In genomic region chr9:91305596-91305995, GRCh38 we compare ENCODE assay signal across 11 cellular contexts.
"Had no signal": no experiment of that assay in that cellular context is flagged by ENCODE, and none has a peak within 500 bp of the region (broad histone marks: within the 10 kb centered on the region; RNA-seq: fewer than 3 reads in every experiment).

No MANE protein-coding gene starts in this region.

- H3K4me3 ChIP-seq: lower lobe of right lung, thoracic aorta had no signal

- DNase-seq: activated CD4-positive, alpha-beta memory T cell treated with anti-CD3 and anti-CD28 coated beads, Interleukin-2, amount 10 ng/mL, durations not matched to agents 7 days and 5 days; activated CD4-positive, alpha-beta T cell treated with anti-CD3 and anti-CD28 coated beads for 1 hour; activated T-cell treated with anti-CD3 and anti-CD28 coated beads, Interleukin-2, amount 50 U/mL, for 48 hours; hippocampal formation; lower lobe of right lung; stimulated activated CD4-positive, alpha-beta T cell treated with anti-CD3 and anti-CD28 coated beads, Interleukin-4, amount 100 ng/mL, for 1 hour; stimulated activated CD8-positive, alpha-beta memory T cell treated with anti-CD3 and anti-CD28 coated beads, Interleukin-4, amount 100 ng/mL, for 48 hours; T-helper 9 cell had no signal

- H3K9me3 ChIP-seq: lower lobe of right lung, thoracic aorta had no signal

- ATAC-seq: natural killer cell treated with Interleukin-12 subunit alpha and Interleukin-12 subunit beta and Interleukin-15 and Interleukin-18, amount 100 ng/mL, for 72 hours had no signal

- H3K9me3 Mint-ChIP-seq: activated CD4-positive, alpha-beta memory T cell treated with anti-CD3 and anti-CD28 coated beads, Interleukin-2, amount 10 ng/mL, durations not matched to agents 7 days and 5 days; natural killer cell treated with Interleukin-12 subunit alpha and Interleukin-12 subunit beta and Interleukin-15 and Interleukin-18, amount 100 ng/mL, for 72 hours; stimulated activated naive CD8-positive, alpha-beta T cell treated with anti-CD3 and anti-CD28 coated beads, Interleukin-15, Interleukin-2, amounts not matched to agents 100 ng/mL and 50 ng/mL, for 24 hours had no signal

- H3K36me3 ChIP-seq: lower lobe of right lung, thoracic aorta had no signal

- H3K4me3 Mint-ChIP-seq: activated CD4-positive, alpha-beta memory T cell treated with anti-CD3 and anti-CD28 coated beads, Interleukin-2, amount 10 ng/mL, durations not matched to agents 7 days and 5 days; natural killer cell treated with Interleukin-12 subunit alpha and Interleukin-12 subunit beta and Interleukin-15 and Interleukin-18, amount 100 ng/mL, for 72 hours; stimulated activated naive CD8-positive, alpha-beta T cell treated with anti-CD3 and anti-CD28 coated beads, Interleukin-15, Interleukin-2, amounts not matched to agents 100 ng/mL and 50 ng/mL, for 24 hours had no signal

- H3K27ac ChIP-seq: lower lobe of right lung, thoracic aorta had no signal

- H3K27me3 Mint-ChIP-seq: activated CD4-positive, alpha-beta memory T cell treated with anti-CD3 and anti-CD28 coated beads, Interleukin-2, amount 10 ng/mL, durations not matched to agents 7 days and 5 days; natural killer cell treated with Interleukin-12 subunit alpha and Interleukin-12 subunit beta and Interleukin-15 and Interleukin-18, amount 100 ng/mL, for 72 hours; stimulated activated naive CD8-positive, alpha-beta T cell treated with anti-CD3 and anti-CD28 coated beads, Interleukin-15, Interleukin-2, amounts not matched to agents 100 ng/mL and 50 ng/mL, for 24 hours had no signal

- H3K27ac Mint-ChIP-seq: activated CD4-positive, alpha-beta memory T cell treated with anti-CD3 and anti-CD28 coated beads, Interleukin-2, amount 10 ng/mL, durations not matched to agents 7 days and 5 days; stimulated activated naive CD8-positive, alpha-beta T cell treated with anti-CD3 and anti-CD28 coated beads, Interleukin-15, Interleukin-2, amounts not matched to agents 100 ng/mL and 50 ng/mL, for 24 hours had no signal
